Comparison of ENCODE assay signal across 12 cellular contexts in genomic region chr1:66984491-66984890, GRCh38. TPM values are rescaled to one million over a fixed set of nuclear protein-coding genes. Genes with fewer than 3 reads are reported as not detected.
DNase-seq lines count a peak whose midpoint lies in the region; ATAC-seq and TF ChIP-seq lines count a peak whose summit lies in the region.
"Had no signal": no experiment of that assay in that cellular context is flagged by ENCODE, and none has a peak within 500 bp of the region (broad histone marks: within the 10 kb centered on the region; RNA-seq: fewer than 3 reads in every experiment).

No MANE protein-coding gene starts in this region.

- H3K4me1 Mint-ChIP-seq in activated CD4-positive, alpha-beta memory T cell treated with anti-CD3 and anti-CD28 coated beads for 36 hours (ENCODE audit: low read depth) = peaks cover 46% of the 10 kb centered on the region
- peaks cover 29% of the 10 kb centered on the region for H3K4me1 Mint-ChIP-seq in activated CD4-positive, alpha-beta memory T cell treated with anti-CD3 and anti-CD28 coated beads, Interleukin-2, amount 10 ng/mL, durations not matched to agents 7 days and 5 days
- H3K4me1 Mint-ChIP-seq in stimulated activated naive CD8-positive, alpha-beta T cell treated with anti-CD3 and anti-CD28 coated beads, Interleukin-15, amount 100 ng/mL, for 72 hours = peaks cover 42% of the 10 kb centered on the region

- H3K9me3 ChIP-seq in tibial artery = no peaks in the 10 kb centered on the region
- H3K9me3 ChIP-seq: heart left ventricle had no signal

- peaks cover 0 to 15% (median 2%) of the 10 kb centered on the region in 4 donors for H3K4me1 ChIP-seq in tibial artery
- H3K4me1 ChIP-seq: parathyroid adenoma had no signal

- POLR2A ChIA-PET in activated CD4-positive, alpha-beta memory T cell treated with anti-CD3 and anti-CD28 coated beads for 36 hours (lab: Charles Lee) = no interaction called here
- POLR2A ChIA-PET in activated CD4-positive, alpha-beta memory T cell treated with anti-CD3 and anti-CD28 coated beads, Interleukin-2, amount 10 ng/mL, durations not matched to agents 7 days and 5 days (lab: Charles Lee) = interaction anchor here (1.2 kb wide), 1 partner anchor 182 kb away, joined by 3 read pairs; no protein-coding TSS in a partner anchor

- ATAC-seq in HG02623 (IDR thresholded peaks at IDR 0.05; ENCODE audit: unreplicated experiment) = peak; percentile 79
- peak; percentile 65 for ATAC-seq in HG03575 (IDR thresholded peaks at IDR 0.05; ENCODE audit: extremely low read depth, insufficient number of reproducible peaks, low FRiP score, unreplicated experiment)
- peak; percentile 85 for ATAC-seq in stimulated activated naive CD8-positive, alpha-beta T cell treated with anti-CD3 and anti-CD28 coated beads, Interleukin-15, amount 100 ng/mL, for 72 hours
- ATAC-seq in sciatic nerve = no peak
- ATAC-seq: heart left ventricle, SK-N-SH treated with all-trans-retinoic acid at 6 μM for 48 hours had no signal

- H3K27me3 Mint-ChIP-seq in activated CD4-positive, alpha-beta memory T cell treated with anti-CD3 and anti-CD28 coated beads for 36 hours = no peaks in the 10 kb centered on the region
- no peaks in the 10 kb centered on the region for H3K27me3 Mint-ChIP-seq in activated CD4-positive, alpha-beta memory T cell treated with anti-CD3 and anti-CD28 coated beads, Interleukin-2, amount 10 ng/mL, durations not matched to agents 7 days and 5 days
- no peaks in the 10 kb centered on the region for H3K27me3 Mint-ChIP-seq in stimulated activated naive CD8-positive, alpha-beta T cell treated with anti-CD3 and anti-CD28 coated beads, Interleukin-15, amount 100 ng/mL, for 72 hours

- intact Hi-C loops in activated CD4-positive, alpha-beta memory T cell treated with anti-CD3 and anti-CD28 coated beads for 36 hours (cut with micrococcal nuclease) = loop anchor here (5.0 to 10.0 kb wide), 2 partner anchors 348 to 450 kb away; partner anchors contain the start of gene SERBP1
- intact Hi-C loops in tibial artery (cut with DNase I; ENCODE audit: low total_unique reads) = no loop called here
- intact Hi-C loops in sciatic nerve (cut with DNase I) = no loop called here

- TF ChIP-seq CTCF in tibial artery (IDR thresholded peaks at IDR 0.05) = no peak

- CTCF ChIA-PET in activated CD4-positive, alpha-beta memory T cell treated with anti-CD3 and anti-CD28 coated beads for 36 hours (lab: Charles Lee) = interaction anchor here (0.8 to 1.3 kb wide), 2 partner anchors 11 to 33 kb away, joined by 3 read pairs; no protein-coding TSS in a partner anchor
- CTCF ChIA-PET in activated CD4-positive, alpha-beta memory T cell treated with anti-CD3 and anti-CD28 coated beads, Interleukin-2, amount 10 ng/mL, durations not matched to agents 7 days and 5 days (lab: Charles Lee) = interaction anchor here (0.6 kb wide), 1 partner anchor 219 kb away, joined by 4 read pairs; no protein-coding TSS in a partner anchor

- peaks cover 36 to 64% (median 49%) of the 10 kb centered on the region in 3 donors for H3K36me3 ChIP-seq in tibial artery

- H3K4me3 ChIP-seq in tibial artery = no peak overlapping the region
- H3K4me3 ChIP-seq: heart left ventricle had no signal

- no peak overlapping the region for H3K27ac ChIP-seq in tibial artery
- H3K27ac ChIP-seq: heart left ventricle, parathyroid adenoma had no signal

- peaks cover 31% of the 10 kb centered on the region for H3K36me3 Mint-ChIP-seq in activated CD4-positive, alpha-beta memory T cell treated with anti-CD3 and anti-CD28 coated beads for 36 hours
- peaks cover 61% of the 10 kb centered on the region for H3K36me3 Mint-ChIP-seq in activated CD4-positive, alpha-beta memory T cell treated with anti-CD3 and anti-CD28 coated beads, Interleukin-2, amount 10 ng/mL, durations not matched to agents 7 days and 5 days (ENCODE audit: low read depth)

- DNase-seq in activated CD4-positive, alpha-beta memory T cell treated with anti-CD3 and anti-CD28 coated beads for 36 hours = no peak
- DNase-seq in activated CD4-positive, alpha-beta memory T cell treated with anti-CD3 and anti-CD28 coated beads, Interleukin-2, amount 10 ng/mL, durations not matched to agents 7 days and 5 days = no peak
- no peak for DNase-seq in stimulated activated naive CD8-positive, alpha-beta T cell treated with anti-CD3 and anti-CD28 coated beads, Interleukin-15, amount 100 ng/mL, for 72 hours
- no peak for DNase-seq in NCI-H524 treated with DMSO at 0.1 percent for 48 hours (lab: John Stamatoyannopoulos, UW)
- no peak for DNase-seq in tibial artery
- no peak for DNase-seq in sciatic nerve (ENCODE audit: low spot score)
- DNase-seq: heart left ventricle, NCI-H1092 treated with DMSO at 0.1 percent for 48 hours had no signal

- no peaks in the 10 kb centered on the region for H3K9me3 Mint-ChIP-seq in activated CD4-positive, alpha-beta memory T cell treated with anti-CD3 and anti-CD28 coated beads for 36 hours
- H3K9me3 Mint-ChIP-seq in activated CD4-positive, alpha-beta memory T cell treated with anti-CD3 and anti-CD28 coated beads, Interleukin-2, amount 10 ng/mL, durations not matched to agents 7 days and 5 days = no peaks in the 10 kb centered on the region
- no peaks in the 10 kb centered on the region for H3K9me3 Mint-ChIP-seq in stimulated activated naive CD8-positive, alpha-beta T cell treated with anti-CD3 and anti-CD28 coated beads, Interleukin-15, amount 100 ng/mL, for 72 hours

- H3K4me3 Mint-ChIP-seq in activated CD4-positive, alpha-beta memory T cell treated with anti-CD3 and anti-CD28 coated beads for 36 hours = no peak overlapping the region
- H3K4me3 Mint-ChIP-seq in activated CD4-positive, alpha-beta memory T cell treated with anti-CD3 and anti-CD28 coated beads, Interleukin-2, amount 10 ng/mL, durations not matched to agents 7 days and 5 days = no peak overlapping the region
- peak overlapping the region; percentile 27 to 43 for H3K4me3 Mint-ChIP-seq in stimulated activated naive CD8-positive, alpha-beta T cell treated with anti-CD3 and anti-CD28 coated beads, Interleukin-15, amount 100 ng/mL, for 72 hours

- H3K27ac Mint-ChIP-seq in activated CD4-positive, alpha-beta memory T cell treated with anti-CD3 and anti-CD28 coated beads for 36 hours = peak overlapping the region; percentile 67
- no peak overlapping the region for H3K27ac Mint-ChIP-seq in activated CD4-positive, alpha-beta memory T cell treated with anti-CD3 and anti-CD28 coated beads, Interleukin-2, amount 10 ng/mL, durations not matched to agents 7 days and 5 days
- H3K27ac Mint-ChIP-seq in stimulated activated naive CD8-positive, alpha-beta T cell treated with anti-CD3 and anti-CD28 coated beads, Interleukin-15, amount 100 ng/mL, for 72 hours = peak overlapping the region; percentile 36 to 75

- H3K27me3 ChIP-seq in tibial artery = no peaks in the 10 kb centered on the region
- H3K27me3 ChIP-seq: heart left ventricle had no signal

RNA-seq across cellular contexts. Expression of gene MIER1, which starts 59.7 kb away (rescaled TPM):
- total RNA-seq in activated CD4-positive, alpha-beta memory T cell treated with anti-CD3 and anti-CD28 coated beads for 36 hours = 10 to 100 TPM; 54.7 to 58.8 TPM
- 10 to 100 TPM; 61.7 to 62.0 TPM for total RNA-seq in activated CD4-positive, alpha-beta memory T cell treated with anti-CD3 and anti-CD28 coated beads, Interleukin-2, amount 10 ng/mL, durations not matched to agents 7 days and 5 days
- total RNA-seq in sciatic nerve = 49.2 TPM

RNA-seq across cellular contexts. Expression of gene DNAI4, which starts 59.8 kb away (rescaled TPM):
- 1 to 10 TPM; 1.4 to 1.6 TPM for total RNA-seq in activated CD4-positive, alpha-beta memory T cell treated with anti-CD3 and anti-CD28 coated beads for 36 hours
- total RNA-seq in activated CD4-positive, alpha-beta memory T cell treated with anti-CD3 and anti-CD28 coated beads, Interleukin-2, amount 10 ng/mL, durations not matched to agents 7 days and 5 days = 1 to 10 TPM; 1.4 to 2.7 TPM
- 70.9 TPM for total RNA-seq in sciatic nerve

Comparison
In these comparisons a context has a peak if more than half of its experiments do, and no peak if none do; other contexts are left out.
1. H3K4me3 Mint-ChIP-seq: peak in stimulated activated naive CD8-positive, alpha-beta T cell treated with anti-CD3 and anti-CD28 coated beads, Interleukin-15, amount 100 ng/mL, for 72 hours (2 of 2); none in activated CD4-positive, alpha-beta memory T cell treated with anti-CD3 and anti-CD28 coated beads for 36 hours (single experiment) and activated CD4-positive, alpha-beta memory T cell treated with anti-CD3 and anti-CD28 coated beads, Interleukin-2, amount 10 ng/mL, durations not matched to agents 7 days and 5 days (single experiment).
2. RNA of gene DNAI4, which starts 59.8 kb away (total RNA-seq): 70.9 TPM in sciatic nerve (single experiment); 1.4 to 2.7 TPM in activated CD4-positive, alpha-beta memory T cell treated with anti-CD3 and anti-CD28 coated beads, Interleukin-2, amount 10 ng/mL, durations not matched to agents 7 days and 5 days and 1.4 to 1.6 TPM in activated CD4-positive, alpha-beta memory T cell treated with anti-CD3 and anti-CD28 coated beads for 36 hours; every median in the first group is over 10 times any median in the second.